In genomic region chr10:124245806-124246440, GRCh38 we compare ENCODE assay signal across 2 cellular contexts.
TF ChIP-seq lines count a peak whose summit lies in the region.

No MANE protein-coding gene starts in this region.

TF ChIP-seq in SK-N-SH treated with all-trans-retinoic acid at 6 μM for 48 hours, 23 proteins besides CTCF, POLR2A, EP300 and RAD21 (continued from another document):
- TF ChIP-seq PPARA (CRISPR knock-in tag; IDR thresholded peaks at IDR 0.05; ENCODE audit: borderline replicate concordance) (no peak), TOX (CRISPR knock-in tag; IDR thresholded peaks at IDR 0.05; ENCODE audit: borderline replicate concordance) (no peak), TCF4 (CRISPR knock-in tag; IDR thresholded peaks at IDR 0.05; ENCODE audit: borderline replicate concordance) (no peak), ZC3H10 (CRISPR knock-in tag; IDR thresholded peaks at IDR 0.05) (no peak), ZFP30 (CRISPR knock-in tag; IDR thresholded peaks at IDR 0.05) (no peak), PATZ1 (CRISPR knock-in tag; IDR thresholded peaks at IDR 0.05; ENCODE audit: borderline replicate concordance) (no peak), ZNF565 (CRISPR knock-in tag; conservative IDR thresholded peaks at IDR 0.05; ENCODE audit: low read depth) (no peak)

TF ChIP-seq in H1, 55 proteins besides CTCF, POLR2A, EP300 and RAD21 (continued from another document):
- TF ChIP-seq RBBP5 (IDR thresholded peaks at IDR 0.05; ENCODE audit: borderline replicate concordance, low read depth, low read length), result no peak
- no peak for TF ChIP-seq CBX5 (IDR thresholded peaks at IDR 0.05; ENCODE audit: low read depth, low read length)
- TF ChIP-seq JUN (IDR thresholded peaks at IDR 0.05; ENCODE audit: low read depth, low read length), result no peak
- TF ChIP-seq SRF (IDR thresholded peaks at IDR 0.05; ENCODE audit: low read depth, low read length), result no peak
- no peak for TF ChIP-seq TEAD4 (IDR thresholded peaks at IDR 0.05; ENCODE audit: low read depth, low read length)
- no peak for TF ChIP-seq CHD7 (IDR thresholded peaks at IDR 0.05; ENCODE audit: insufficient replicate concordance, low read length)
- TF ChIP-seq BCL11A (IDR thresholded peaks at IDR 0.05; ENCODE audit: low read depth in 2 of 2, low read length in 2 of 2), result no peak
- TF ChIP-seq JUND (IDR thresholded peaks at IDR 0.05; ENCODE audit: low read length), result no peak
